24 cellular contexts compared by ENCODE assay signal in the genomic region with DNA sequence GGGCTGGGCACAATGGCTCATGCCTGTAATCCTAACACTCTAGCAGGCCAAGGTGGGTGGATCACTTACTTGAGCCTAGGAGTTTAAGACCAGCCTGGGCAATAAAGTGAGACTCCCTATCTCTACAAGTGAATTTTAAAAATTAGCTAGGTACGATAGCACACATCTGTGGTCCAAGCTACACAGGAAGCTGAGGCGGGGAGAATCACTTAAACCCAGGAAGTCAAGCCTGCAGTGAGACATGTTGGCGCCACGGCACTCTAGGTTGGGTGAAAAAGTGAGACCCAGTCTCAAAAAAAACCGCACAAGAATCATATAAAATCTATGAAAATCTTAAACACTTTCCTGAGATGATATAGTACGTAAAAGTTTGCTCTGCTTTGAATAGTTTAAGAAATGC. TPM values are rescaled to one million over a fixed set of nuclear protein-coding genes. Genes with fewer than 3 reads are reported as not detected.
"Had no signal": no experiment of that assay in that cellular context is flagged by ENCODE, and none has a peak within 500 bp of the region (broad histone marks: within the 10 kb centered on the region; RNA-seq: fewer than 3 reads in every experiment).

No MANE protein-coding gene starts in this region.

- H3K4me1 Mint-ChIP-seq: memory B cell; stimulated activated effector memory CD8-positive, alpha-beta T cell treated with anti-CD3 and anti-CD28 coated beads, Interleukin-12 subunit alpha, Interleukin-12 subunit beta, amount 100 ng/mL, for 72 hours; stimulated activated naive CD8-positive, alpha-beta T cell treated with anti-CD3 and anti-CD28 coated beads, Interleukin-15, amount 100 ng/mL, for 72 hours had no signal

- H3K9me3 Mint-ChIP-seq: memory B cell; stimulated activated effector memory CD8-positive, alpha-beta T cell treated with anti-CD3 and anti-CD28 coated beads, Interleukin-12 subunit alpha, Interleukin-12 subunit beta, amount 100 ng/mL, for 72 hours; stimulated activated naive CD8-positive, alpha-beta T cell treated with anti-CD3 and anti-CD28 coated beads, Interleukin-15, amount 100 ng/mL, for 72 hours had no signal

- H3K27me3 ChIP-seq: dorsolateral prefrontal cortex, esophagus squamous epithelium, gastroesophageal sphincter, neutrophil, right lobe of liver, testis, tibial nerve, upper lobe of right lung had no signal

- H3K4me3 ChIP-seq: dorsolateral prefrontal cortex, esophagus squamous epithelium, gastroesophageal sphincter, left ventricle myocardium inferior, lower lobe of right lung, psoas muscle, right lobe of liver, testis, tibial nerve, upper lobe of right lung had no signal

- H3K27me3 Mint-ChIP-seq: memory B cell; stimulated activated naive CD8-positive, alpha-beta T cell treated with anti-CD3 and anti-CD28 coated beads, Interleukin-15, amount 100 ng/mL, for 72 hours had no signal

- ATAC-seq: gastroesophageal sphincter; left cardiac atrium; lower lobe of right lung; psoas muscle; right lobe of liver; stimulated activated effector memory CD8-positive, alpha-beta T cell treated with anti-CD3 and anti-CD28 coated beads, Interleukin-12 subunit alpha, Interleukin-12 subunit beta, amount 100 ng/mL, for 72 hours; stimulated activated naive CD8-positive, alpha-beta T cell treated with anti-CD3 and anti-CD28 coated beads, Interleukin-15, amount 100 ng/mL, for 72 hours; upper lobe of right lung had no signal

- H3K4me3 Mint-ChIP-seq: memory B cell; stimulated activated effector memory CD8-positive, alpha-beta T cell treated with anti-CD3 and anti-CD28 coated beads, Interleukin-12 subunit alpha, Interleukin-12 subunit beta, amount 100 ng/mL, for 72 hours; stimulated activated naive CD8-positive, alpha-beta T cell treated with anti-CD3 and anti-CD28 coated beads, Interleukin-15, amount 100 ng/mL, for 72 hours had no signal

- H3K9me3 ChIP-seq: esophagus squamous epithelium, gastroesophageal sphincter, left ventricle myocardium inferior, lower lobe of right lung, neutrophil, psoas muscle, right lobe of liver, testis, tibial nerve, upper lobe of right lung had no signal

- DNase-seq: cortex of kidney; dorsolateral prefrontal cortex; effector CD8-positive, alpha-beta T cell; esophagus squamous epithelium; glutamatergic neuron; kidney; left cardiac atrium; left ventricle myocardium inferior; lower lobe of right lung; midbrain; psoas muscle; retina; right lobe of liver; stimulated activated CD4-positive, alpha-beta T cell treated with anti-CD3 and anti-CD28 coated beads, Interleukin-4, amount 100 ng/mL, for 1 hour; stimulated activated CD8-positive, alpha-beta memory T cell treated with anti-CD3 and anti-CD28 coated beads, Interleukin-4, amount 100 ng/mL, for 48 hours; stimulated activated naive CD8-positive, alpha-beta T cell treated with anti-CD3 and anti-CD28 coated beads, Interleukin-15, amount 100 ng/mL, for 72 hours; testis; upper lobe of right lung had no signal

- H3K4me1 ChIP-seq: esophagus squamous epithelium, gastroesophageal sphincter, lower lobe of right lung, right lobe of liver, testis, tibial nerve, upper lobe of right lung had no signal

- H3K27ac Mint-ChIP-seq: memory B cell; stimulated activated effector memory CD8-positive, alpha-beta T cell treated with anti-CD3 and anti-CD28 coated beads, Interleukin-12 subunit alpha, Interleukin-12 subunit beta, amount 100 ng/mL, for 72 hours; stimulated activated naive CD8-positive, alpha-beta T cell treated with anti-CD3 and anti-CD28 coated beads, Interleukin-15, amount 100 ng/mL, for 72 hours had no signal

- H3K27ac ChIP-seq: dorsolateral prefrontal cortex, esophagus squamous epithelium, gastroesophageal sphincter, left ventricle myocardium inferior, lower lobe of right lung, neutrophil, psoas muscle, right lobe of liver, testis, tibial nerve, upper lobe of right lung had no signal

RNA-seq across cellular contexts. Expression of gene LRRC39, which starts 41.4 kb away (rescaled TPM):
- total RNA-seq: epithelial cell of proximal tubule had no signal
